In the genomic region with DNA sequence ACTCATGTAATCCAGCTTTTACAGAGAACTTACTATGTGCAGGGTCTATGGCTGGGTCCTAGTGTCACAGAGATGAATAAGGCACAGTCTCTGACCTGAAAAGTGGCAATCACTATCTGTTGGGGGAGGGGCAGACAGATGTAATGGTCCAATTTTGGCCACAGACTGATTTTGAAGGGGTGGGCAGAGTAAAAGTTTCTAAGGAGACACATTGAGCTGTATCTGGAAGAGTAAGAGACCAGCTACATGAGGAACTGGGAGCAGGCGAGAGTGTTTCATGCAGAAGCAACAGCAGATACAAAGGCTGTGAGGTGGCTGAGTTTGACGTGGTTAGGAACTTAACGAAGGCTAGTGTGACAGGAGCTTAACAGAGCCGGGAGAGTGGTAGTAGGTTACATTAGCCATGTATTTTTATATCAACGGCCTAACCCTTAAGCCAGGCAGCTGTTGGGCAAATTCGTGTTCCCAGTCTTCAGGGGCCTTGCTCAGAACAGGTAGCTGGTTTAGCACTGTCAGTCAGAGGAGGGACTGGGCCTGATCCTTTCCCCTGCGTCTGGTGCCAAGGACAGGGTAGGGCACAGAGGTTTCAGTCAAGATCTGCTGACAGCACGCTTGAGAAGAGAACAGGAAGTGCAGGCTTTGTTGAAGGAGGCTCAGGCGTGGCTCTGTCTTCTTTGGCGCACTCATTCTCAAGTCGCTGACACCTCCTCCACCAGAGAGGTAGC, we compare ENCODE assay signal across 8 cellular contexts. TPM values are rescaled to one million over a fixed set of nuclear protein-coding genes. Genes with fewer than 3 reads are reported as not detected.
DNase-seq lines count a peak whose midpoint lies in the region; ATAC-seq and FAIRE-seq lines count a peak whose summit lies in the region.

No MANE protein-coding gene starts in this region.

- H3K27me3 ChIP-seq in CD8-positive, alpha-beta memory T cell (ENCODE audit: insufficient read depth, low read length, poor library complexity, severe bottlenecking) = no peaks in the 10 kb centered on the region

- no peaks in the 10 kb centered on the region for H3K9me3 ChIP-seq in CD8-positive, alpha-beta memory T cell (ENCODE audit: low read length)
- no peaks in the 10 kb centered on the region for H3K9me3 ChIP-seq in KOPT-K1 (ENCODE audit: insufficient read depth, low read length, poor library complexity, severe bottlenecking)

- H3K36me3 ChIP-seq in CD8-positive, alpha-beta memory T cell (ENCODE audit: insufficient read depth, low read length) = no peaks in the 10 kb centered on the region
- no peaks in the 10 kb centered on the region for H3K36me3 ChIP-seq in KOPT-K1 (ENCODE audit: insufficient read depth, low read length)

- peak; percentile 44 to 82 (median 76) for DNase-seq in CD8-positive, alpha-beta memory T cell
- peak; percentile 57 to 58 for DNase-seq in activated CD4-positive, alpha-beta T cell treated with anti-CD3 and anti-CD28 coated beads, Interleukin-2, amount 50 U/mL, for 4 hours
- DNase-seq in sciatic nerve (ENCODE audit: low spot score) (peak; percentile 65), NCI-H748 (lab: John Stamatoyannopoulos, UW; ENCODE audit: unreplicated experiment) (no peak), HTR-8/SVneo (ENCODE audit: insufficient read length, low spot score) (no peak)

- H3K36me3 Mint-ChIP-seq in CD8-positive, alpha-beta memory T cell = peaks cover 0 to 17% (median 0%) of the 10 kb centered on the region in 3 donors

- H3K4me1 Mint-ChIP-seq in CD8-positive, alpha-beta memory T cell = peaks cover 56 to 61% (median 60%) of the 10 kb centered on the region in 3 donors

- H3K27ac ChIP-seq in CD8-positive, alpha-beta memory T cell (ENCODE audit: low read depth, low read length) = peak overlapping the region; percentile 86
- peak overlapping the region; percentile 92 for H3K27ac ChIP-seq in KOPT-K1 (ENCODE audit: low read depth, low read length, poor library complexity, severe bottlenecking)

- intact Hi-C loops in sciatic nerve (cut with DNase I) = loop anchor here (2.0 kb wide), 1 partner anchor 219 kb away; no protein-coding TSS in a partner anchor

- H3K4me3 ChIP-seq in CD8-positive, alpha-beta memory T cell (ENCODE audit: low read length) = peak overlapping the region; percentile 84

- H3K27ac Mint-ChIP-seq in CD8-positive, alpha-beta memory T cell = peak overlapping the region; percentile 98 to 100 (median 99)

- FAIRE-seq in HTR-8/SVneo (lab: Jason Lieb, UNC) = no peak

- peaks cover 47% of the 10 kb centered on the region for H3K4me1 ChIP-seq in CD8-positive, alpha-beta memory T cell (ENCODE audit: insufficient read depth, low read length)

- peaks cover 0 to 3% of the 10 kb centered on the region in 2 donors for H3K27me3 Mint-ChIP-seq in CD8-positive, alpha-beta memory T cell

- ATAC-seq in GM21529 (IDR thresholded peaks at IDR 0.05; ENCODE audit: unreplicated experiment) = peak; percentile 41
- peak; percentile 92 for ATAC-seq in esophagus mucosa
- ATAC-seq in sciatic nerve = peak; percentile 15

- H3K9me3 Mint-ChIP-seq in CD8-positive, alpha-beta memory T cell = no peaks in the 10 kb centered on the region

- CTCF ChIA-PET in CD8-positive, alpha-beta memory T cell (lab: Charles Lee) = interaction anchor here (0.8 to 13.6 kb wide), 62 partner anchors 8 to 333 kb away, joined by 3 to 407 read pairs (median 8); a partner anchor contains a TSS

- peak overlapping the region; percentile 89 to 98 (median 92) for H3K4me3 Mint-ChIP-seq in CD8-positive, alpha-beta memory T cell

- POLR2A ChIA-PET in CD8-positive, alpha-beta memory T cell (lab: Charles Lee) = interaction anchor here (0.6 to 7.1 kb wide), 22 partner anchors 10 to 241 kb away, joined by 3 to 157 read pairs (median 4); a partner anchor contains a TSS

RNA-seq across cellular contexts. Expression of a gene that starts 1.4 kb away (rescaled TPM):
- total RNA-seq in CD8-positive, alpha-beta memory T cell = 10 to 100 TPM; 45.6 to 46.0 TPM
- polyA plus RNA-seq in CD8-positive, alpha-beta memory T cell = 43.8 TPM
- 85.1 TPM for total RNA-seq in esophagus mucosa
- total RNA-seq in sciatic nerve = 49.6 TPM

RNA-seq across cellular contexts. Expression of a gene that starts 13.3 kb away (rescaled TPM):
- total RNA-seq in CD8-positive, alpha-beta memory T cell = 100 to 1,000 TPM; 170 to 175 TPM
- polyA plus RNA-seq in CD8-positive, alpha-beta memory T cell = 229 TPM
- total RNA-seq in esophagus mucosa (59.7 TPM), sciatic nerve (50.6 TPM)

RNA-seq across cellular contexts. Expression of a gene that starts 45.7 kb away (rescaled TPM):
- total RNA-seq in CD8-positive, alpha-beta memory T cell = 10 to 100 TPM; 38.9 to 40.2 TPM
- polyA plus RNA-seq in CD8-positive, alpha-beta memory T cell = 16.1 TPM
- total RNA-seq in esophagus mucosa (31.8 TPM), sciatic nerve (15.8 TPM)

RNA-seq across cellular contexts. Expression of a gene that starts 56.7 kb away (rescaled TPM):
- 100 to 1,000 TPM; 101 to 105 TPM for total RNA-seq in CD8-positive, alpha-beta memory T cell
- 49.0 TPM for polyA plus RNA-seq in CD8-positive, alpha-beta memory T cell
- total RNA-seq in esophagus mucosa (55.1 TPM), sciatic nerve (93.1 TPM)

Comparison
In these comparisons a context has a peak if more than half of its experiments do, and no peak if none do; other contexts are left out.
1. DNase-seq: peak in CD8-positive, alpha-beta memory T cell (5 of 5), activated CD4-positive, alpha-beta T cell treated with anti-CD3 and anti-CD28 coated beads, Interleukin-2, amount 50 U/mL, for 4 hours (2 of 2) and sciatic nerve (single experiment); none in NCI-H748 (single experiment) and HTR-8/SVneo (single experiment).
2. ATAC-seq: peak in every context shown above with its lines; median percentile 92 in esophagus mucosa; 41 in GM21529; 15 in sciatic nerve.